ENCODE assay signal across 8 cellular contexts in genomic region chr16:4624015-4624826, GRCh38. TPM values are rescaled to one million over a fixed set of nuclear protein-coding genes. Genes with fewer than 3 reads are reported as not detected.
DNase-seq lines count a peak whose midpoint lies in the region; ATAC-seq and TF ChIP-seq lines count a peak whose summit lies in the region.

MGRN1 (plus strand) TSS chr16:4624826; CDS start chr16:4624961, 135 bp downstream.

- H3K27me3 Mint-ChIP-seq in activated CD4-positive, alpha-beta T cell treated with anti-CD3 and anti-CD28 coated beads, Interleukin-2, amount 10 ng/mL, durations not matched to agents 24 days and 14 days = no peaks in the 10 kb centered on the region

- H3K4me1 ChIP-seq in BLaER1 (peaks cover 41% of the 10 kb centered on the region), colonic mucosa (peaks cover 10% of the 10 kb centered on the region)

- H3K4me2 ChIP-seq in BLaER1 = peak within 1 kb of the TSS; percentile 85

- peak within 1 kb of the TSS; percentile 96 for H3K27ac Mint-ChIP-seq in activated CD4-positive, alpha-beta T cell treated with anti-CD3 and anti-CD28 coated beads, Interleukin-2, amount 10 ng/mL, durations not matched to agents 24 days and 14 days

- H3K9ac ChIP-seq in BLaER1 (peak within 1 kb of the TSS; percentile 98), colonic mucosa (ENCODE audit: low read depth in 2 of 2, low read length in 2 of 2) (peak within 1 kb of the TSS; percentile 83 to 99)

- peaks cover 32% of the 10 kb centered on the region for H3K4me1 Mint-ChIP-seq in activated CD4-positive, alpha-beta T cell treated with anti-CD3 and anti-CD28 coated beads, Interleukin-2, amount 10 ng/mL, durations not matched to agents 24 days and 14 days

- H3K9me3 ChIP-seq in BLaER1 (no peaks in the 10 kb centered on the region), colonic mucosa (no peaks in the 10 kb centered on the region)

- ATAC-seq in GM19324 (IDR thresholded peaks at IDR 0.05; ENCODE audit: low FRiP score, unreplicated experiment) (peak; percentile 79), HG03460 (IDR thresholded peaks at IDR 0.05; ENCODE audit: unreplicated experiment) (peak; percentile 68), left colon (peak; percentile 93)

- H3K4me3 ChIP-seq in BLaER1 = peak within 1 kb of the TSS; percentile 100
- peak within 1 kb of the TSS; percentile 98 for H3K4me3 ChIP-seq in colonic mucosa

- DNase-seq in NCI-H524 treated with DMSO at 0.1 percent for 48 hours (lab: John Stamatoyannopoulos, UW) = peak; percentile 81
- peak; percentile 98 for DNase-seq in activated CD4-positive, alpha-beta T cell treated with anti-CD3 and anti-CD28 coated beads, Interleukin-2, amount 10 ng/mL, durations not matched to agents 24 days and 14 days
- DNase-seq in colonic mucosa = peak; percentile 95
- DNase-seq in left colon = peak; percentile 93 to 96
- DNase-seq in stimulated activated CD4-positive, alpha-beta T cell treated with anti-CD3 and anti-CD28 coated beads, Interleukin-1b, Interleukin-23, amount 100 ng/mL, for 4 hours (ENCODE audit: low read depth in 2 of 2) = peak; percentile 82 to 83

- peak within 1 kb of the TSS; percentile 98 for H3K4me3 Mint-ChIP-seq in activated CD4-positive, alpha-beta T cell treated with anti-CD3 and anti-CD28 coated beads, Interleukin-2, amount 10 ng/mL, durations not matched to agents 24 days and 14 days

- peak; percentile 86 for TF ChIP-seq CTCF in colonic mucosa (IDR thresholded peaks at IDR 0.05)

- no peaks in the 10 kb centered on the region for H3K9me3 Mint-ChIP-seq in activated CD4-positive, alpha-beta T cell treated with anti-CD3 and anti-CD28 coated beads, Interleukin-2, amount 10 ng/mL, durations not matched to agents 24 days and 14 days

- H3K27me3 ChIP-seq in BLaER1 (no peaks in the 10 kb centered on the region), colonic mucosa (no peaks in the 10 kb centered on the region)

- peaks cover 42% of the 10 kb centered on the region for H4K20me1 ChIP-seq in BLaER1

- peak within 1 kb of the TSS; percentile 99 for H3K27ac ChIP-seq in BLaER1
- peak within 1 kb of the TSS; percentile 94 for H3K27ac ChIP-seq in colonic mucosa

- peaks cover 22% of the 10 kb centered on the region for H3K36me3 Mint-ChIP-seq in activated CD4-positive, alpha-beta T cell treated with anti-CD3 and anti-CD28 coated beads, Interleukin-2, amount 10 ng/mL, durations not matched to agents 24 days and 14 days (ENCODE audit: low read depth)

- intact Hi-C loops in activated CD4-positive, alpha-beta T cell treated with anti-CD3 and anti-CD28 coated beads, Interleukin-2, amount 10 ng/mL, durations not matched to agents 24 days and 14 days (cut with micrococcal nuclease) = loop anchor here (1.0 kb wide), 1 partner anchor 8 kb away; no protein-coding TSS in a partner anchor
- intact Hi-C loops in colonic mucosa (cut with DNase I) (no loop called here), left colon (cut with DNase I, micrococcal nuclease) (no loop called here)

- peaks cover 22% of the 10 kb centered on the region for H3K36me3 ChIP-seq in BLaER1
- H3K36me3 ChIP-seq in colonic mucosa = no peaks in the 10 kb centered on the region

RNA-seq across cellular contexts. Expression of gene MGRN1, which starts in this region (rescaled TPM):
- 103 and 108 TPM in 2 replicates for total RNA-seq in activated CD4-positive, alpha-beta T cell treated with anti-CD3 and anti-CD28 coated beads, Interleukin-2, amount 10 ng/mL, durations not matched to agents 24 days and 14 days
- total RNA-seq in colonic mucosa (10 to 100 TPM; 75.2 to 79.3 TPM), left colon (10 to 100 TPM; 71.9 to 84.6 TPM)

Comparison
In these comparisons a context has a peak if more than half of its experiments do, and no peak if none do; other contexts are left out.
1. Peak in every context shown above with its lines: DNase-seq, ATAC-seq, H3K4me3 ChIP-seq and H3K27ac ChIP-seq.